8 cellular contexts compared by ENCODE assay signal in genomic region chr11:76672431-76673163, GRCh38. TPM values are rescaled to one million over a fixed set of nuclear protein-coding genes. Genes with fewer than 3 reads are reported as not detected.
A peak's percentile ranks its signal among the peaks of the same experiment; 100 is the strongest.
DNase-seq lines count a peak whose midpoint lies in the region; ATAC-seq, FAIRE-seq and TF ChIP-seq lines count a peak whose summit lies in the region.

No MANE protein-coding gene starts in this region.

- peak overlapping the region; percentile 17; the same call in 1 of the 2 replicates for H2AFZ ChIP-seq in OCI-LY7 (ENCODE audit: low read length)
- no peak overlapping the region for H2AFZ ChIP-seq in endothelial cell of umbilical vein (ENCODE audit: low read depth, low read length)
- no peak overlapping the region for H2AFZ ChIP-seq in PC-3 (ENCODE audit: low read length)

- CTCF ChIA-PET in OCI-LY7 (lab: Charles Lee; ENCODE audit: unreplicated experiment) (interaction anchor here (0.6 to 1.9 kb wide), 4 partner anchors 35 to 74 kb away, joined by 4 to 16 read pairs (median 7); no protein-coding TSS in a partner anchor), endothelial cell of umbilical vein (lab: Charles Lee) (interaction anchor here (1.0 to 14.2 kb wide), 13 partner anchors 8 to 465 kb away, joined by 3 to 134 read pairs (median 5); no protein-coding TSS in a partner anchor), PC-3 (lab: Charles Lee) (no interaction called here)

- H3K9ac ChIP-seq in endothelial cell of umbilical vein (replicated peaks; ENCODE audit: extremely low read depth, insufficient read depth, low read length) = no peak overlapping the region
- no peak overlapping the region for H3K9ac ChIP-seq in PC-3 (ENCODE audit: low read length)

- DNase-seq in OCI-LY7 (ENCODE audit: low spot score) = peak; percentile 97
- DNase-seq in endothelial cell of umbilical vein (ENCODE audit: low read depth, low spot score) = no peak
- peak in 1 of 2 donors; percentile 62 for DNase-seq in upper lobe of left lung
- no peak for DNase-seq in erythroblast (lab: John Stamatoyannopoulos, UW)
- no peak for DNase-seq in PC-3
- DNase-seq in T1000 (lab: John Stamatoyannopoulos, UW) = no peak

- FAIRE-seq in endothelial cell of umbilical vein (lab: Jason Lieb, UNC) = peak; percentile 72

- WGBS in upper lobe of left lung, 2 donors = 38 to 53% methylated on average over 4 to 13 of the region's 14 CpGs

- H3K4me3 ChIP-seq in OCI-LY7 (ENCODE audit: low read depth, low read length, poor library complexity, severe bottlenecking) (peak overlapping the region; percentile 79), endothelial cell of umbilical vein (replicated peaks in 1 of 3; ENCODE audit: insufficient read depth in 1 of 3, low read depth in 1 of 3, low read length in 3 of 3) (no peak overlapping the region), upper lobe of left lung (no peak overlapping the region), PC-3 (ENCODE audit: low read length) (no peak overlapping the region)

- POLR2A ChIA-PET in OCI-LY7 (lab: Charles Lee) = interaction anchor here (0.7 to 5.8 kb wide), 14 partner anchors 8 to 290 kb away, joined by 3 to 42 read pairs (median 4); no protein-coding TSS in a partner anchor
- POLR2A ChIA-PET in endothelial cell of umbilical vein (lab: Charles Lee) = interaction anchor here (1.3 kb wide), 1 partner anchor 93 kb away, joined by 3 read pairs; no protein-coding TSS in a partner anchor
- POLR2A ChIA-PET in PC-3 (lab: Charles Lee; ENCODE audit: unreplicated experiment) = no interaction called here

- H3K27ac ChIP-seq in OCI-LY7 (ENCODE audit: low read depth, low read length, poor library complexity, severe bottlenecking) (peak overlapping the region; percentile 94), endothelial cell of umbilical vein (ENCODE audit: insufficient read depth, low read depth, low read length) (no peak overlapping the region), upper lobe of left lung (peak overlapping the region; percentile 82 to 91 (median 86)), PC-3 (ENCODE audit: low read length) (no peak overlapping the region)

- TF ChIP-seq EP300 in upper lobe of left lung (IDR thresholded peaks at IDR 0.05) = no peak

- H3K4me1 ChIP-seq in OCI-LY7 (ENCODE audit: insufficient read depth, low read length, poor library complexity, severe bottlenecking) (peaks cover 83% of the 10 kb centered on the region), endothelial cell of umbilical vein (ENCODE audit: control insufficient read depth, extremely low read depth, insufficient read depth, low read length) (peaks cover 34% of the 10 kb centered on the region), upper lobe of left lung (peaks cover 24 to 34% (median 26%) of the 10 kb centered on the region in 4 donors), PC-3 (ENCODE audit: insufficient read depth, low read length) (no peaks in the 10 kb centered on the region)

- H3K79me2 ChIP-seq in OCI-LY7 (ENCODE audit: insufficient read depth, low read depth, low read length) (peaks cover 26% of the 10 kb centered on the region; the same call in 1 of the 2 replicates), endothelial cell of umbilical vein (ENCODE audit: control insufficient read depth, insufficient read depth, low read length) (peaks cover 6% of the 10 kb centered on the region), PC-3 (ENCODE audit: low read length) (no peaks in the 10 kb centered on the region)

- no peak for TF ChIP-seq CTCF in OCI-LY7 (conservative IDR thresholded peaks at IDR 0.05; ENCODE audit: low read length)
- no peak for TF ChIP-seq CTCF in endothelial cell of umbilical vein (IDR thresholded peaks at IDR 0.05; ENCODE audit: extremely low read depth in 1 of 2, insufficient read depth in 1 of 2, low read depth in 1 of 2, low read length in 2 of 2)
- no peak for TF ChIP-seq CTCF in upper lobe of left lung (IDR thresholded peaks at IDR 0.05)
- TF ChIP-seq CTCF in PC-3 (conservative IDR thresholded peaks at IDR 0.05; ENCODE audit: low read depth, low read length) = no peak

- dilution Hi-C loops in endothelial cell of umbilical vein (cut with MboI; ENCODE audit: extremely low pct_ligation_motif_present, low sequenced_read_pairs) = no loop called here

- H3K4me2 ChIP-seq in OCI-LY7 (ENCODE audit: low read length) (peak overlapping the region; percentile 89), endothelial cell of umbilical vein (ENCODE audit: insufficient read depth, low read length) (no peak overlapping the region), PC-3 (ENCODE audit: low read length) (no peak overlapping the region)

- H3K9me1 ChIP-seq in endothelial cell of umbilical vein (replicated peaks; ENCODE audit: control insufficient read depth, extremely low read depth, insufficient read depth, low read length) = no peaks in the 10 kb centered on the region

- peak; percentile 71 for ATAC-seq in GM18517 (IDR thresholded peaks at IDR 0.05; ENCODE audit: unreplicated experiment)
- ATAC-seq in HG02588 (IDR thresholded peaks at IDR 0.05; ENCODE audit: unreplicated experiment) = peak; percentile 43
- no peak for ATAC-seq in upper lobe of left lung (ENCODE audit: low FRiP score in 2 of 2)
- no peak for ATAC-seq in PC-3

- H3K9me2 ChIP-seq in OCI-LY7 (ENCODE audit: insufficient read depth, low read length) (no peaks in the 10 kb centered on the region), PC-3 (replicated peaks; ENCODE audit: low read length) (no peaks in the 10 kb centered on the region)

- H3K9me3 ChIP-seq in OCI-LY7 (ENCODE audit: low read length) = no peaks in the 10 kb centered on the region
- no peaks in the 10 kb centered on the region for H3K9me3 ChIP-seq in endothelial cell of umbilical vein (replicated peaks; ENCODE audit: control insufficient read depth, insufficient read depth, low read length)
- no peaks in the 10 kb centered on the region for H3K9me3 ChIP-seq in upper lobe of left lung
- no peaks in the 10 kb centered on the region for H3K9me3 ChIP-seq in PC-3 (ENCODE audit: low read length)

- H3K27me3 ChIP-seq in endothelial cell of umbilical vein (ENCODE audit: control insufficient read depth in 2 of 2, insufficient read depth in 2 of 2, low read length in 2 of 2) (no peaks in the 10 kb centered on the region), upper lobe of left lung (peaks cover 0 to 8% (median 4%) of the 10 kb centered on the region in 4 donors), PC-3 (ENCODE audit: low read length) (peaks cover 18% of the 10 kb centered on the region)

- H3K36me3 ChIP-seq in OCI-LY7 (ENCODE audit: insufficient read depth, low read length) = no peaks in the 10 kb centered on the region
- H3K36me3 ChIP-seq in endothelial cell of umbilical vein (ENCODE audit: control insufficient read depth in 2 of 2, extremely low read depth in 1 of 2, insufficient read depth in 2 of 2, low read length in 2 of 2) = no peaks in the 10 kb centered on the region
- H3K36me3 ChIP-seq in upper lobe of left lung = no peaks in the 10 kb centered on the region
- no peaks in the 10 kb centered on the region for H3K36me3 ChIP-seq in PC-3 (ENCODE audit: low read depth, low read length)

- no peak for TF ChIP-seq POLR2A in endothelial cell of umbilical vein (IDR thresholded peaks at IDR 0.05; ENCODE audit: low read depth, low read length)
- TF ChIP-seq POLR2A in upper lobe of left lung (IDR thresholded peaks at IDR 0.05) = no peak
- no peak for TF ChIP-seq POLR2A in erythroblast (IDR thresholded peaks at IDR 0.05; ENCODE audit: low read length)

- BruUV-seq in OCI-LY7 (replicated peaks; lab: Mats Ljungman, UMichigan) (no TSS peak), endothelial cell of umbilical vein (replicated peaks; lab: Mats Ljungman, UMichigan) (no TSS peak), PC-3 (replicated peaks; lab: Mats Ljungman, UMichigan) (no TSS peak)

- H3F3A ChIP-seq in PC-3 (ENCODE audit: low read length, unreplicated experiment) = no peaks in the 10 kb centered on the region

- H4K20me1 ChIP-seq in OCI-LY7 (ENCODE audit: insufficient read depth, low read length) (no peaks in the 10 kb centered on the region), endothelial cell of umbilical vein (replicated peaks; ENCODE audit: control insufficient read depth, extremely low read depth, insufficient read depth, low read length) (no peaks in the 10 kb centered on the region), PC-3 (ENCODE audit: low read length) (no peaks in the 10 kb centered on the region)

- intact Hi-C loops in OCI-LY7 (cut with micrococcal nuclease; ENCODE audit: unreplicated experiment) = loop anchor here (1.0 to 5.0 kb wide), 3 partner anchors 35 to 230 kb away; no protein-coding TSS in a partner anchor
- intact Hi-C loops in endothelial cell of umbilical vein (cut with micrococcal nuclease) = loop anchor here (5.0 kb wide), 1 partner anchor 290 kb away; the partner anchor contains the start of genes GVQW3 and THAP12
- intact Hi-C loops in PC-3 (cut with micrococcal nuclease) = no loop called here

TF ChIP-seq in endothelial cell of umbilical vein, 7 proteins besides CTCF, POLR2A, EP300 and RAD21:
- TF ChIP-seq POLR2AphosphoS5 (IDR thresholded peaks at IDR 0.05; ENCODE audit: insufficient read depth, low read depth, low read length) = no peak
- TF ChIP-seq EZH2 (IDR thresholded peaks at IDR 0.05; ENCODE audit: borderline replicate concordance, low read depth, low read length, severe bottlenecking) = no peak
- no peak for TF ChIP-seq MYC (IDR thresholded peaks at IDR 0.05; ENCODE audit: low read depth, low read length)
- no peak for TF ChIP-seq MAX (IDR thresholded peaks at IDR 0.05; ENCODE audit: insufficient read depth, insufficient read length)
- TF ChIP-seq GATA2 (IDR thresholded peaks at IDR 0.05; ENCODE audit: insufficient read depth, insufficient read length, low read depth, low read length) = no peak
- no peak for TF ChIP-seq JUN (IDR thresholded peaks at IDR 0.05; ENCODE audit: borderline replicate concordance, insufficient read depth, insufficient read length, low read depth)
- TF ChIP-seq FOS (IDR thresholded peaks at IDR 0.05; ENCODE audit: borderline replicate concordance, insufficient read depth, low read length) = no peak

RNA-seq across cellular contexts. Expression of gene LRRC32, which starts 2.0 kb away (rescaled TPM):
- 5.4 and 5.5 TPM in 2 replicates for total RNA-seq in OCI-LY7 (2014; rRNA removed; shearing (Covaris generic))
- total RNA-seq in OCI-LY7 (2022) = 15.0 and 25.3 TPM in 2 replicates
- total RNA-seq in endothelial cell of umbilical vein = 77.0 and 117 TPM in 2 replicates
- 70.2 and 77.2 TPM in 2 replicates for polyA plus RNA-seq in endothelial cell of umbilical vein
- polyA plus RNA-seq in endothelial cell of umbilical vein (2011; cell fraction: cytosol; rRNA removed) = 57.4 and 58.8 TPM in 2 replicates
- polyA plus RNA-seq in endothelial cell of umbilical vein (2011; cell fraction: nucleus; rRNA removed) = 42.3 and 50.8 TPM in 2 replicates
- 60.8 and 95.7 TPM in 2 replicates for polyA plus RNA-seq in endothelial cell of umbilical vein (2012)
- polyA minus RNA-seq in endothelial cell of umbilical vein = 72.1 and 79.5 TPM in 2 replicates
- polyA minus RNA-seq in endothelial cell of umbilical vein (2011; cell fraction: cytosol; rRNA and poly(A)+ RNA removed) = 0.31 TPM
- polyA minus RNA-seq in endothelial cell of umbilical vein (2011; cell fraction: nucleus; rRNA and poly(A)+ RNA removed) = 17.6 and 21.6 TPM in 2 replicates
- 100 to 1,000 TPM in 1 of 6 donors, 10 to 100 TPM in 5; 41.3 to 118 (median 60.3) TPM for total RNA-seq in upper lobe of left lung
- total RNA-seq in PC-3 (2014; rRNA removed) = not detected in 2 replicates

Comparison
In these comparisons a context has a peak if more than half of its experiments do, and no peak if none do; other contexts are left out.
1. ATAC-seq: peak in GM18517 (single experiment) and HG02588 (single experiment); none in upper lobe of left lung (0 of 2) and PC-3 (single experiment).
2. H3K27ac ChIP-seq: peak in OCI-LY7 (single experiment) and upper lobe of left lung (4 of 4); none in endothelial cell of umbilical vein (single experiment) and PC-3 (single experiment).